Comparison of ENCODE assay signal across 1 cellular context in genomic region chr7:99521399-99521798, GRCh38.
TF ChIP-seq lines count a peak whose summit lies in the region.

No MANE protein-coding gene starts in this region.

TF ChIP-seq in K562, 482 proteins besides CTCF, POLR2A, EP300 and RAD21:
- peak; percentile 76 for TF ChIP-seq ZNF316 (IDR thresholded peaks at IDR 0.05)
- TF ChIP-seq C11orf30 (IDR thresholded peaks at IDR 0.05; ENCODE audit: low read depth): peak; percentile 53; the same call in 1 of the 2 replicates
- TF ChIP-seq HCFC1 (IDR thresholded peaks at IDR 0.05; ENCODE audit: low read depth, low read length): no peak
- no peak for TF ChIP-seq FOXJ3 (CRISPR knock-in tag; IDR thresholded peaks at IDR 0.05)
- TF ChIP-seq GATAD2A (IDR thresholded peaks at IDR 0.05): no peak
- TF ChIP-seq PREB (CRISPR knock-in tag; IDR thresholded peaks at IDR 0.05): no peak
